In the genomic region with DNA sequence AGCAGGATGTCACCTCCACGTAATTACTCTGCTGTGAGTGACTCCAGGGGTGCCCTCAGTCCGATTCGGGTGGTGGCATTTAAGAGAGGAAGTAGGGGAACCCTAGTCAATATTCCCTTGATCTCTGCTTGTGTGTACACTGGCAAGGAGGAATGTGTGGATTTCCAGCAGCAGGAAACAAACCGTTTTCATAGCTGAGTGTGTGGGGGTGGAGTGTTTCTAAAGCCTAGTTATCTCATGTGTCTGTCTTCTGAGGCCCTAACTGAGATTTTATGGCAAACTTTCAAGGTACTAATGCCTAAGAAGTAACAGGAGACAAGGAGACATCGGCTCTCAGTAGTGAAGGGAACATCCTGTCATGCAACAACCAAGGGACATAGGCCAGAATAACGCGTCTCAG, we compare ENCODE assay signal across 30 cellular contexts. TPM values are rescaled to one million over a fixed set of nuclear protein-coding genes. Genes with fewer than 3 reads are reported as not detected.
DNase-seq lines count a peak whose midpoint lies in the region; FAIRE-seq and TF ChIP-seq lines count a peak whose summit lies in the region.
"Had no signal": no experiment of that assay in that cellular context is flagged by ENCODE, and none has a peak within 500 bp of the region (broad histone marks: within the 10 kb centered on the region; RNA-seq: fewer than 3 reads in every experiment).

No MANE protein-coding gene starts in this region.

- H3K9me3 ChIP-seq in colonic mucosa, result no peaks in the 10 kb centered on the region
- H3K9me3 ChIP-seq: ascending aorta, left lung, pancreas, testis, vagina had no signal

- H3K9me3 Mint-ChIP-seq in chondrocyte (ENCODE audit: low read depth), result peaks cover 13% of the 10 kb centered on the region
- H3K9me3 Mint-ChIP-seq: activated naive CD4-positive, alpha-beta T cell treated with anti-CD3 and anti-CD28 coated beads, Interleukin-2, amount 50 U/mL, for 24 hours had no signal

- H3K36me3 Mint-ChIP-seq in chondrocyte (ENCODE audit: low read depth), result peaks cover 3% of the 10 kb centered on the region
- H3K36me3 Mint-ChIP-seq: CD14-positive monocyte; natural killer cell treated with Interleukin-12 subunit alpha and Interleukin-12 subunit beta and Interleukin-15 and Interleukin-18, amount 100 ng/mL, for 72 hours; stimulated activated naive B cell treated with anti-CD40 and anti-IgM and Interleukin-4, amounts not matched to agents 10 μg/mL and 1 μg/mL and 100 μg/mL, for 72 hours had no signal

- FAIRE-seq in HTR-8/SVneo (lab: Jason Lieb, UNC), result peak; percentile 90
- FAIRE-seq: colon, G401.6, pancreas had no signal

- peaks cover 36% of the 10 kb centered on the region for H3K4me1 Mint-ChIP-seq in chondrocyte (ENCODE audit: low read depth)
- H3K4me1 Mint-ChIP-seq: activated naive CD4-positive, alpha-beta T cell treated with anti-CD3 and anti-CD28 coated beads, Interleukin-2, amount 50 U/mL, for 24 hours; CD14-positive monocyte; stimulated activated naive B cell treated with anti-CD40 and anti-IgM and Interleukin-4, amounts not matched to agents 10 μg/mL and 1 μg/mL and 100 μg/mL, for 72 hours had no signal

- TF ChIP-seq CTCF in chondrocyte (IDR thresholded peaks at IDR 0.05), result no peak
- no peak for TF ChIP-seq CTCF in colonic mucosa (IDR thresholded peaks at IDR 0.05)

- H3K27ac ChIP-seq in colonic mucosa, result no peak overlapping the region
- H3K27ac ChIP-seq: ascending aorta, left lung, pancreas, PC-9, spleen, testis, vagina had no signal

- peak overlapping the region; percentile 76 for H3K27ac Mint-ChIP-seq in chondrocyte (ENCODE audit: unreplicated experiment)
- H3K27ac Mint-ChIP-seq: activated naive CD4-positive, alpha-beta T cell treated with anti-CD3 and anti-CD28 coated beads, Interleukin-2, amount 50 U/mL, for 24 hours; mesothelial cell of epicardium; stimulated activated naive B cell treated with anti-CD40 and anti-IgM and Interleukin-4, amounts not matched to agents 10 μg/mL and 1 μg/mL and 100 μg/mL, for 72 hours had no signal

- no peak overlapping the region for H3K9ac ChIP-seq in colonic mucosa (ENCODE audit: low read depth in 2 of 2, low read length in 2 of 2)

- no peaks in the 10 kb centered on the region for H3K27me3 ChIP-seq in colonic mucosa
- H3K27me3 ChIP-seq: ascending aorta, left lung, pancreas, testis, vagina had no signal

- no peaks in the 10 kb centered on the region for H3K4me1 ChIP-seq in colonic mucosa
- H3K4me1 ChIP-seq: ascending aorta, heart left ventricle, left lung, pancreas, spleen, testis, vagina had no signal

- no peaks in the 10 kb centered on the region for H3K36me3 ChIP-seq in colonic mucosa
- H3K36me3 ChIP-seq: ascending aorta, left lung, pancreas, spleen, vagina had no signal

- DNase-seq in HTR-8/SVneo (ENCODE audit: insufficient read length, low spot score), result peak; percentile 37
- DNase-seq in chondrocyte (ENCODE audit: low spot score), result no peak
- peak; percentile 68 for DNase-seq in iris pigment epithelial cell (ENCODE audit: low read depth)
- DNase-seq in superior temporal gyrus (ENCODE audit: extremely low spot score), result peak; percentile 51
- no peak for DNase-seq in SHP77 treated with DMSO at 0.1 percent for 48 hours (lab: John Stamatoyannopoulos, UW)
- no peak for DNase-seq in DMS114 treated with DMSO at 0.1 percent for 48 hours (lab: John Stamatoyannopoulos, UW; ENCODE audit: unreplicated experiment)
- no peak for DNase-seq in colonic mucosa
- DNase-seq: activated CD4-positive, alpha-beta T cell treated with anti-CD3 and anti-CD28 coated beads, Interleukin-2, amount 50 U/mL, for 48 hours; activated CD4-positive, CD25-positive, alpha-beta regulatory T cell; activated CD8-positive, alpha-beta memory T cell treated with anti-CD3 and anti-CD28 coated beads, Interleukin-2, amount 50 U/mL, for 4 hours; heart left ventricle; left lung; MM.1S; NCI-H1436; NCI-H510A; pancreas; PC-9; SIG-M5; stimulated activated CD4-positive, alpha-beta T cell treated with anti-CD3 and anti-CD28 coated beads, Interleukin-4, amount 100 ng/mL, for 24 hours; stimulated activated naive B cell treated with anti-CD40 and anti-IgM and Interleukin-4, amounts not matched to agents 10 μg/mL and 1 μg/mL and 100 μg/mL, for 72 hours; testis had no signal

- H3K4me3 ChIP-seq in colonic mucosa, result no peak overlapping the region
- H3K4me3 ChIP-seq: ascending aorta, heart left ventricle, left lung, pancreas, PC-9, spleen, testis, vagina had no signal

- intact Hi-C loops in colonic mucosa (cut with DNase I), result no loop called here

- no peaks in the 10 kb centered on the region for H3K27me3 Mint-ChIP-seq in chondrocyte (ENCODE audit: low read depth)

- H3K4me3 Mint-ChIP-seq in chondrocyte (ENCODE audit: unreplicated experiment), result no peak overlapping the region
- H3K4me3 Mint-ChIP-seq: activated naive CD4-positive, alpha-beta T cell treated with anti-CD3 and anti-CD28 coated beads, Interleukin-2, amount 50 U/mL, for 24 hours; CD14-positive monocyte; mesothelial cell of epicardium; natural killer cell treated with Interleukin-12 subunit alpha and Interleukin-12 subunit beta and Interleukin-15 and Interleukin-18, amount 100 ng/mL, for 72 hours; stimulated activated naive B cell treated with anti-CD40 and anti-IgM and Interleukin-4, amounts not matched to agents 10 μg/mL and 1 μg/mL and 100 μg/mL, for 72 hours had no signal

RNA-seq across cellular contexts. Expression of a gene that starts 6.6 kb away (rescaled TPM):
- total RNA-seq in chondrocyte (not detected in 3 replicates), colonic mucosa (not detected)
- total RNA-seq: ascending aorta; heart left ventricle; left lung; mesothelial cell of epicardium; natural killer cell treated with Interleukin-12 subunit alpha and Interleukin-12 subunit beta and Interleukin-15 and Interleukin-18, amount 100 ng/mL, for 72 hours; pancreas; PC-9; spleen; testis; vagina had no signal

RNA-seq across cellular contexts. Expression of a gene that starts 8.8 kb away (rescaled TPM):
- total RNA-seq in chondrocyte, result not detected in 3 replicates
- not detected for total RNA-seq in colonic mucosa
- total RNA-seq: ascending aorta; heart left ventricle; left lung; mesothelial cell of epicardium; natural killer cell treated with Interleukin-12 subunit alpha and Interleukin-12 subunit beta and Interleukin-15 and Interleukin-18, amount 100 ng/mL, for 72 hours; pancreas; PC-9; spleen; testis; vagina had no signal

Comparison
In these comparisons a context has a peak if more than half of its experiments do, and no peak if none do; other contexts are left out.
1. DNase-seq: peak in HTR-8/SVneo (single experiment), iris pigment epithelial cell (single experiment) and superior temporal gyrus (single experiment); none in chondrocyte (single experiment), SHP77 treated with DMSO at 0.1 percent for 48 hours (single experiment), DMS114 treated with DMSO at 0.1 percent for 48 hours (single experiment) and colonic mucosa (single experiment).